23 cellular contexts compared by ENCODE assay signal in genomic region chr1:214496126-214496525, GRCh38. TPM values are rescaled to one million over a fixed set of nuclear protein-coding genes. Genes with fewer than 3 reads are reported as not detected.
DNase-seq lines count a peak whose midpoint lies in the region; ATAC-seq and TF ChIP-seq lines count a peak whose summit lies in the region.
"Had no signal": no experiment of that assay in that cellular context is flagged by ENCODE, and none has a peak within 500 bp of the region (broad histone marks: within the 10 kb centered on the region; RNA-seq: fewer than 3 reads in every experiment).

No MANE protein-coding gene starts in this region.

- H3K27ac Mint-ChIP-seq in activated naive CD4-positive, alpha-beta T cell treated with anti-CD3 and anti-CD28 coated beads, Interleukin-2, amount 50 U/mL, for 72 hours, result no peak overlapping the region
- no peak overlapping the region for H3K27ac Mint-ChIP-seq in stimulated activated naive CD8-positive, alpha-beta T cell treated with anti-CD3 and anti-CD28 coated beads, Interleukin-15, amount 100 ng/mL, for 72 hours
- H3K27ac Mint-ChIP-seq: activated T-cell treated with anti-CD3 and anti-CD28 coated beads, Interleukin-2, amount 50 U/mL, for 72 hours; CD14-positive monocyte had no signal

- H3K27ac ChIP-seq in psoas muscle (peak overlapping the region; percentile 79), thyroid gland (no peak overlapping the region)
- H3K27ac ChIP-seq: dorsolateral prefrontal cortex, lower lobe of right lung, ovary, SJSA1 had no signal

- no peak overlapping the region for H3K4me3 Mint-ChIP-seq in stimulated activated naive CD8-positive, alpha-beta T cell treated with anti-CD3 and anti-CD28 coated beads, Interleukin-15, amount 100 ng/mL, for 72 hours
- H3K4me3 Mint-ChIP-seq: activated T-cell treated with anti-CD3 and anti-CD28 coated beads, Interleukin-2, amount 50 U/mL, for 72 hours; CD14-positive monocyte had no signal

- no peaks in the 10 kb centered on the region for H3K9me3 ChIP-seq in psoas muscle
- no peaks in the 10 kb centered on the region for H3K9me3 ChIP-seq in thyroid gland
- H3K9me3 ChIP-seq: heart right ventricle, lower lobe of right lung, ovary, SJSA1 had no signal

- no peak overlapping the region for H3K4me3 ChIP-seq in psoas muscle
- no peak overlapping the region for H3K4me3 ChIP-seq in thyroid gland (replicated peaks in 1 of 3)
- H3K4me3 ChIP-seq: dorsolateral prefrontal cortex, heart right ventricle, lower lobe of right lung, ovary, SJSA1 had no signal

- intact Hi-C loops in psoas muscle (cut with DNase I), result loop anchor here in 1 of 2 donors (5.0 to 10.0 kb wide), 2 partner anchors 56 to 111 kb away; partner anchors contain the start of gene PTPN14
- intact Hi-C loops in thyroid gland (cut with DNase I), result no loop called here

- H3K9me3 Mint-ChIP-seq in activated naive CD4-positive, alpha-beta T cell treated with anti-CD3 and anti-CD28 coated beads, Interleukin-2, amount 50 U/mL, for 72 hours, result no peaks in the 10 kb centered on the region
- H3K9me3 Mint-ChIP-seq in stimulated activated naive CD8-positive, alpha-beta T cell treated with anti-CD3 and anti-CD28 coated beads, Interleukin-15, amount 100 ng/mL, for 72 hours, result no peaks in the 10 kb centered on the region
- H3K9me3 Mint-ChIP-seq: activated T-cell treated with anti-CD3 and anti-CD28 coated beads, Interleukin-2, amount 50 U/mL, for 72 hours had no signal

- peak; percentile 52 to 77 (median 62) for ATAC-seq in psoas muscle
- ATAC-seq in activated CD4-positive, CD25-positive, alpha-beta regulatory T cell treated with anti-CD3 and anti-CD28 coated beads, Interleukin-2, amount 50 U/mL, for 24 hours, result no peak
- ATAC-seq in activated naive CD4-positive, alpha-beta T cell treated with anti-CD3 and anti-CD28 coated beads, Interleukin-2, amount 50 U/mL, for 72 hours, result no peak
- no peak for ATAC-seq in stimulated activated naive CD8-positive, alpha-beta T cell treated with anti-CD3 and anti-CD28 coated beads, Interleukin-15, amount 100 ng/mL, for 72 hours
- ATAC-seq: activated T-cell treated with anti-CD3 and anti-CD28 coated beads, Interleukin-2, amount 50 U/mL, for 72 hours; sciatic nerve had no signal

- H3K27me3 ChIP-seq in psoas muscle (ENCODE audit: insufficient read depth in 3 of 3, low read length in 2 of 3), result no peaks in the 10 kb centered on the region
- H3K27me3 ChIP-seq in thyroid gland, result no peaks in the 10 kb centered on the region
- H3K27me3 ChIP-seq: dorsolateral prefrontal cortex, heart right ventricle, ovary, SJSA1 had no signal

- H3K4me1 ChIP-seq in psoas muscle (peaks cover 73% of the 10 kb centered on the region), thyroid gland (no peaks in the 10 kb centered on the region)

- H3K36me3 ChIP-seq in psoas muscle (ENCODE audit: insufficient read depth in 1 of 2, low read depth in 1 of 2) (no peaks in the 10 kb centered on the region), thyroid gland (no peaks in the 10 kb centered on the region)
- H3K36me3 ChIP-seq: heart right ventricle, lower lobe of right lung, ovary had no signal

- H3K27me3 Mint-ChIP-seq in stimulated activated naive CD8-positive, alpha-beta T cell treated with anti-CD3 and anti-CD28 coated beads, Interleukin-15, amount 100 ng/mL, for 72 hours, result peaks cover 8% of the 10 kb centered on the region

- no peak for TF ChIP-seq POLR2A in thyroid gland (IDR thresholded peaks at IDR 0.05)

- H3K36me3 Mint-ChIP-seq in activated naive CD4-positive, alpha-beta T cell treated with anti-CD3 and anti-CD28 coated beads, Interleukin-2, amount 50 U/mL, for 72 hours, result no peaks in the 10 kb centered on the region
- H3K36me3 Mint-ChIP-seq: CD14-positive monocyte had no signal

- TF ChIP-seq CTCF in psoas muscle (IDR thresholded peaks at IDR 0.05) (no peak), thyroid gland (IDR thresholded peaks at IDR 0.05) (no peak)

- H3K4me1 Mint-ChIP-seq in stimulated activated naive CD8-positive, alpha-beta T cell treated with anti-CD3 and anti-CD28 coated beads, Interleukin-15, amount 100 ng/mL, for 72 hours, result no peaks in the 10 kb centered on the region
- H3K4me1 Mint-ChIP-seq: CD14-positive monocyte had no signal

- WGBS in psoas muscle, 3 donors, result 9 to 23% (median 13%) methylated on average over 4 of the region's 4 CpGs
- 75 to 83% methylated on average over 4 of the region's 4 CpGs for WGBS in thyroid gland, 2 donors

- peak; percentile 23 for DNase-seq in ELR (ENCODE audit: low read depth)
- DNase-seq in NCI-H82 (lab: John Stamatoyannopoulos, UW), result peak; percentile 81
- DNase-seq in iris pigment epithelial cell (ENCODE audit: low read depth), result peak; percentile 39
- DNase-seq in psoas muscle, result no peak
- DNase-seq in thyroid gland, result no peak
- DNase-seq in activated naive CD4-positive, alpha-beta T cell treated with anti-CD3 and anti-CD28 coated beads, Interleukin-2, amount 50 U/mL, for 72 hours (ENCODE audit: low spot score in 2 of 2), result no peak
- DNase-seq in stimulated activated naive CD8-positive, alpha-beta T cell treated with anti-CD3 and anti-CD28 coated beads, Interleukin-15, amount 100 ng/mL, for 72 hours, result no peak
- DNase-seq: activated CD4-positive, alpha-beta T cell treated with anti-CD3 and anti-CD28 coated beads for 4 hours; activated naive CD4-positive, alpha-beta T cell treated with anti-CD3 and anti-CD28 coated beads, Interleukin-2, amount 50 U/mL, for 16 hours; activated T-cell treated with anti-CD3 and anti-CD28 coated beads, Interleukin-2, amount 50 U/mL, for 72 hours; anterior cingulate cortex; DMS153; dorsolateral prefrontal cortex; heart right ventricle; lower lobe of right lung; NCI-H1105 treated with DMSO at 0.1 percent for 48 hours; NCI-H2081 treated with DMSO at 0.1 percent for 48 hours; NCI-H446 treated with DMSO at 0.1 percent for 48 hours; ovary had no signal

RNA-seq across cellular contexts. Expression of gene PTPN14, which starts 55.3 kb away (rescaled TPM):
- total RNA-seq in psoas muscle (100 to 1,000 TPM in 1 of 4 donors, 10 to 100 TPM in 3; 50.8 to 106 (median 63.3) TPM), thyroid gland (10 to 100 TPM; 28.1 to 33.4 (median 31.8) TPM)
- polyA plus RNA-seq in psoas muscle, result 10 to 100 TPM in 1 of 3 donors, 1 to 10 TPM in 2; 7.2 to 27.9 (median 9.1) TPM
- total RNA-seq in activated naive CD4-positive, alpha-beta T cell treated with anti-CD3 and anti-CD28 coated beads, Interleukin-2, amount 50 U/mL, for 72 hours, result 1 to 10 TPM; 4.0 to 4.3 TPM

Comparison
In these comparisons a context has a peak if more than half of its experiments do, and no peak if none do; other contexts are left out.
1. DNase-seq: peak in ELR (single experiment), NCI-H82 (single experiment) and iris pigment epithelial cell (single experiment); none in psoas muscle (0 of 2), thyroid gland (0 of 2), activated naive CD4-positive, alpha-beta T cell treated with anti-CD3 and anti-CD28 coated beads, Interleukin-2, amount 50 U/mL, for 72 hours (0 of 2) and stimulated activated naive CD8-positive, alpha-beta T cell treated with anti-CD3 and anti-CD28 coated beads, Interleukin-15, amount 100 ng/mL, for 72 hours (0 of 2).
2. ATAC-seq: peak in psoas muscle (4 of 4); none in activated CD4-positive, CD25-positive, alpha-beta regulatory T cell treated with anti-CD3 and anti-CD28 coated beads, Interleukin-2, amount 50 U/mL, for 24 hours (0 of 2), activated naive CD4-positive, alpha-beta T cell treated with anti-CD3 and anti-CD28 coated beads, Interleukin-2, amount 50 U/mL, for 72 hours (0 of 2) and stimulated activated naive CD8-positive, alpha-beta T cell treated with anti-CD3 and anti-CD28 coated beads, Interleukin-15, amount 100 ng/mL, for 72 hours (single experiment).
3. RNA of gene PTPN14, which starts 55.3 kb away (total RNA-seq): 50.8 to 106 TPM in psoas muscle and 28.1 to 33.4 TPM in thyroid gland; 4.0 to 4.3 TPM in activated naive CD4-positive, alpha-beta T cell treated with anti-CD3 and anti-CD28 coated beads, Interleukin-2, amount 50 U/mL, for 72 hours; every median in the first group is over 4 times any median in the second.